In the genomic region with DNA sequence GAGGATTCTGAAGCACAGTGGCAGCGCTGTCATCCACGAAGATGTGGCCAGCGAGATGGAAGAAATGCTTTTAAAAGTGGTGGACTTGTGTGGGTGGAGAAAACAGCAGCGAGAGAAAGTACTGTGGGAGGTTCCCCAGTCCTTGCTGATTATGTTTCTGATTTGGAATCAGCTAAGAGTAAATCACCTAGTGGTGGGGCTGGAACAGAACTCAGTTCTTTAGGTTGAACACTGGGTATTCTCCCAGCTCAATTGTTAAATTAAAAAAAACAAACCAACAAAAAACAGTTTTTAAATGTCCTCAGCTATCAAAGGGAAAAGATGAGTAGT, we compare ENCODE assay signal across 8 cellular contexts. TPM values are rescaled to one million over a fixed set of nuclear protein-coding genes. Genes with fewer than 3 reads are reported as not detected.
DNase-seq lines count a peak whose midpoint lies in the region; ATAC-seq, FAIRE-seq and TF ChIP-seq lines count a peak whose summit lies in the region.

No MANE protein-coding gene starts in this region.

- peak in 3 of 4 donors; percentile 18 to 34 (median 32) for ATAC-seq in right lobe of liver
- ATAC-seq in HG03469 (IDR thresholded peaks at IDR 0.05; ENCODE audit: unreplicated experiment): no peak

- TF ChIP-seq CTCF in mammary epithelial cell (conservative IDR thresholded peaks at IDR 0.05 in 1 of 2, IDR thresholded peaks at IDR 0.05 in 1 of 2; ENCODE audit: extremely low read depth in 1 of 2, insufficient read depth in 1 of 2, low read depth in 1 of 2, low read length in 2 of 2): peak in 1 of 2 donors; percentile 25
- peak in 1 of 4 donors; percentile 15 for TF ChIP-seq CTCF in right lobe of liver (IDR thresholded peaks at IDR 0.05)
- peak in 3 of 6 experiments; percentile 2 to 17 (median 17) for TF ChIP-seq CTCF in thyroid gland (IDR thresholded peaks at IDR 0.05)

- no peak overlapping the region for H3K27ac ChIP-seq in mammary epithelial cell (ENCODE audit: insufficient read depth, low read depth, low read length)
- peak overlapping the region; percentile 58 to 67 (median 66) for H3K27ac ChIP-seq in right lobe of liver
- H3K27ac ChIP-seq in thyroid gland: peak overlapping the region in 2 of 3 donors; percentile 81 to 83

- H3K4me1 ChIP-seq in mammary epithelial cell (ENCODE audit: insufficient read depth, low read length) (peaks cover 10% of the 10 kb centered on the region), right lobe of liver (peaks cover 0 to 15% (median 0%) of the 10 kb centered on the region in 4 donors), thyroid gland (peaks cover 14 to 15% of the 10 kb centered on the region in 2 donors)

- CTCF ChIA-PET in mammary epithelial cell (lab: Charles Lee; ENCODE audit: low non-redundant PET): interaction anchor here (0.7 kb wide), 1 partner anchor 10 kb away, joined by 4 read pairs; no protein-coding TSS in a partner anchor

- H2AFZ ChIP-seq in mammary epithelial cell (ENCODE audit: low read depth, low read length): peak overlapping the region; percentile 99

- H3K27me3 ChIP-seq in mammary epithelial cell (ENCODE audit: insufficient read depth, low read length): peaks cover 4% of the 10 kb centered on the region
- peaks cover 0 to 1% of the 10 kb centered on the region in 2 donors for H3K27me3 ChIP-seq in right lobe of liver
- H3K27me3 ChIP-seq in thyroid gland: peaks cover under 1% of the 10 kb centered on the region

- peak; percentile 32 to 35 for DNase-seq in NCI-H524 (lab: John Stamatoyannopoulos, UW)
- no peak for DNase-seq in NCI-H524 treated with DMSO at 0.1 percent for 48 hours (lab: John Stamatoyannopoulos, UW)
- peak; percentile 21 for DNase-seq in H54 (ENCODE audit: insufficient read length, low spot score)
- DNase-seq in MV-4-11 (lab: John Stamatoyannopoulos, UW): peak; percentile 12
- DNase-seq in mammary epithelial cell: no peak
- DNase-seq in right lobe of liver: no peak
- no peak for DNase-seq in thyroid gland

- no peaks in the 10 kb centered on the region for H4K20me1 ChIP-seq in mammary epithelial cell (ENCODE audit: insufficient read depth, low read length)

- peaks cover 39% of the 10 kb centered on the region for H3K79me2 ChIP-seq in mammary epithelial cell (ENCODE audit: insufficient read depth, low read length)

- WGBS in mammary epithelial cell (ENCODE audit: low coverage, missing lambda C conversion rate): 3% methylated on average over 4 of the region's 4 CpGs
- WGBS in right lobe of liver (ENCODE audit: insufficient coverage, low coverage, low lambda C conversion rate, missing lambda C conversion rate): 0% methylated on average over 4 of the region's 4 CpGs
- 0 to 1% methylated on average over 4 of the region's 4 CpGs for WGBS in thyroid gland, 2 donors

- H3K4me3 ChIP-seq in mammary epithelial cell (replicated peaks in 1 of 3; ENCODE audit: insufficient read depth in 1 of 3, low read depth in 2 of 3, low read length in 3 of 3): peak overlapping the region; percentile 70 to 90 (median 71)
- H3K4me3 ChIP-seq in right lobe of liver: peak overlapping the region; percentile 77 to 88 (median 82)
- peak overlapping the region; percentile 11 to 79 (median 44) for H3K4me3 ChIP-seq in thyroid gland (replicated peaks in 1 of 3)

- peaks cover 2% of the 10 kb centered on the region for H3K36me3 ChIP-seq in mammary epithelial cell (ENCODE audit: insufficient read depth, low read length)
- H3K36me3 ChIP-seq in right lobe of liver: peaks cover 0 to 9% (median 0%) of the 10 kb centered on the region in 4 donors
- H3K36me3 ChIP-seq in thyroid gland: no peaks in the 10 kb centered on the region

- intact Hi-C loops in mammary epithelial cell (cut with micrococcal nuclease) (no loop called here), right lobe of liver (cut with DNase I) (no loop called here), thyroid gland (cut with DNase I) (no loop called here)

- H3K9ac ChIP-seq in mammary epithelial cell (ENCODE audit: insufficient read depth, low read length): peak overlapping the region; percentile 55

- no peak for FAIRE-seq in H54 (lab: Jason Lieb, UNC)

- H3K4me2 ChIP-seq in mammary epithelial cell (ENCODE audit: insufficient read depth, low read depth, low read length): peak overlapping the region; percentile 82

- dilution Hi-C loops in mammary epithelial cell (cut with HindIII; ENCODE audit: low sequenced_read_pairs): no loop called here

- in situ Hi-C loops in mammary epithelial cell (cut with MboI; ENCODE audit: low sequenced_read_pairs in 2 of 2): no loop called here

- no TSS peak for BruUV-seq in mammary epithelial cell (replicated peaks; lab: Mats Ljungman, UMichigan)

- H3K9me3 ChIP-seq in mammary epithelial cell (replicated peaks; ENCODE audit: insufficient read depth, low read length): no peaks in the 10 kb centered on the region
- H3K9me3 ChIP-seq in right lobe of liver: no peaks in the 10 kb centered on the region
- H3K9me3 ChIP-seq in thyroid gland: no peaks in the 10 kb centered on the region

- TF ChIP-seq POLR2A in H54 (IDR thresholded peaks at IDR 0.05; ENCODE audit: low read depth, low read length) (no peak), right lobe of liver (IDR thresholded peaks at IDR 0.05) (no peak), thyroid gland (IDR thresholded peaks at IDR 0.05) (no peak)

RNA-seq across cellular contexts. Expression of a gene that starts 0.5 kb away (rescaled TPM):
- 10 to 100 TPM; 14.3 to 17.8 TPM for total RNA-seq in mammary epithelial cell
- 3.6 TPM for polyA plus RNA-seq in mammary epithelial cell
- polyA minus RNA-seq in mammary epithelial cell: 10.0 TPM
- 10 to 100 TPM in 1 of 6 experiments, 1 to 10 TPM in 5; 2.9 to 10.3 (median 8.6) TPM for total RNA-seq in right lobe of liver
- total RNA-seq in thyroid gland: 10 to 100 TPM; 19.3 to 40.4 (median 22.1) TPM

Comparison
In these comparisons a context has a peak if more than half of its experiments do, and no peak if none do; other contexts are left out.
1. DNase-seq: peak in NCI-H524 (2 of 2), H54 (single experiment) and MV-4-11 (single experiment); none in NCI-H524 treated with DMSO at 0.1 percent for 48 hours (single experiment), mammary epithelial cell (single experiment), right lobe of liver (0 of 3) and thyroid gland (0 of 2).
2. Peak in every context shown above with its lines, with median percentiles within 50 percentile points of each other: H3K4me3 ChIP-seq.